ENCODE assay signal across 8 cellular contexts in the genomic region with DNA sequence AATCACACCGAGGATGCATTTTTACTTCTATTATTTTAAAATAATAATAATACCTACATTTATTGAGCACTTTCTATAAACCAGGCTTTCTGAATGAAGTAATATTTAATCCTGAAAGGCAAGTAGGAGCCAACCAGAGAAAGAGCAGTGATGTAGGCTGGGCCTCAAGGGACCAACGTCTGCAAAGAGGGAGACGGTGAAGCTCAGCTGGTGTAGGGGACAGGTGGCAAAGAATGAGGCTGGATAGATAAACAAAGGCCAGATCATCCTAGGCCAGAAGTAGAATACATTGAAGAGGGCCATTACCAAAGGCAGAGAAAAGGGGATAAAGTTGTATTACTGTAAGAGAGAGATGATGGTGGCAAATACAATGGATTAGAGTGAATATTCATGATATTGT. TPM values are rescaled to one million over a fixed set of nuclear protein-coding genes. Genes with fewer than 3 reads are reported as not detected.
DNase-seq lines count a peak whose midpoint lies in the region; ATAC-seq and TF ChIP-seq lines count a peak whose summit lies in the region.

No MANE protein-coding gene starts in this region.

- H3K36me3 ChIP-seq in adipocyte (ENCODE audit: control insufficient read depth, insufficient read depth, low read length, severe bottlenecking), result peaks cover under 1% of the 10 kb centered on the region

- no peak for DNase-seq in stimulated activated naive CD8-positive, alpha-beta T cell treated with anti-CD3 and anti-CD28 coated beads, Interleukin-15, Interleukin-2, amounts not matched to agents 100 U/mL and 50 U/mL, for 24 hours
- DNase-seq in adipocyte (ENCODE audit: low read depth), result no peak
- no peak for DNase-seq in mesothelial cell of epicardium (ENCODE audit: low spot score in 2 of 2, unreplicated experiment in 2 of 2)
- DNase-seq in sciatic nerve (ENCODE audit: low spot score), result no peak
- no peak for DNase-seq in anterior cingulate cortex (lab: John Stamatoyannopoulos, UW)

- peak overlapping the region; percentile 97 for H3K4me3 Mint-ChIP-seq in stimulated activated naive CD8-positive, alpha-beta T cell treated with anti-CD3 and anti-CD28 coated beads, Interleukin-15, Interleukin-2, amounts not matched to agents 100 ng/mL and 50 ng/mL, for 24 hours
- peak overlapping the region; percentile 88 for H3K4me3 Mint-ChIP-seq in mesothelial cell of epicardium

- peaks cover 30% of the 10 kb centered on the region for H3K36me3 Mint-ChIP-seq in stimulated activated naive CD8-positive, alpha-beta T cell treated with anti-CD3 and anti-CD28 coated beads, Interleukin-15, Interleukin-2, amounts not matched to agents 100 ng/mL and 50 ng/mL, for 24 hours (ENCODE audit: low read depth)
- peaks cover 5% of the 10 kb centered on the region for H3K36me3 Mint-ChIP-seq in mesothelial cell of epicardium

- no peak for ATAC-seq in stimulated activated naive CD8-positive, alpha-beta T cell treated with anti-CD3 and anti-CD28 coated beads, Interleukin-15, Interleukin-2, amounts not matched to agents 100 U/mL and 50 U/mL, for 24 hours
- no peak for ATAC-seq in sciatic nerve
- ATAC-seq in GM21423 (IDR thresholded peaks at IDR 0.05; ENCODE audit: unreplicated experiment), result no peak
- ATAC-seq in HG03196 (IDR thresholded peaks at IDR 0.05; ENCODE audit: unreplicated experiment), result no peak

- peak overlapping the region; percentile 98 for H3K4me3 ChIP-seq in adipocyte (ENCODE audit: low read length)

- peaks cover 15% of the 10 kb centered on the region for H3K4me1 ChIP-seq in adipocyte (ENCODE audit: control insufficient read depth, insufficient read depth, low read length)

- TF ChIP-seq CTCF in mesothelial cell of epicardium (IDR thresholded peaks at IDR 0.05; ENCODE audit: unreplicated experiment), result no peak

- H3K9me3 Mint-ChIP-seq in stimulated activated naive CD8-positive, alpha-beta T cell treated with anti-CD3 and anti-CD28 coated beads, Interleukin-15, Interleukin-2, amounts not matched to agents 100 ng/mL and 50 ng/mL, for 24 hours, result peaks cover 4% of the 10 kb centered on the region
- H3K9me3 Mint-ChIP-seq in mesothelial cell of epicardium, result peaks cover 7% of the 10 kb centered on the region

- no peaks in the 10 kb centered on the region for H3K9me3 ChIP-seq in adipocyte (ENCODE audit: control insufficient read depth, low read length)

- peak overlapping the region; percentile 96 for H3K9ac ChIP-seq in adipocyte (ENCODE audit: low read length)

- intact Hi-C loops in sciatic nerve (cut with DNase I), result no loop called here

- H3K27me3 ChIP-seq in adipocyte (replicated peaks; ENCODE audit: control insufficient read depth, insufficient read depth, low read length), result no peaks in the 10 kb centered on the region

- peaks cover 4% of the 10 kb centered on the region for H3K27me3 Mint-ChIP-seq in stimulated activated naive CD8-positive, alpha-beta T cell treated with anti-CD3 and anti-CD28 coated beads, Interleukin-15, Interleukin-2, amounts not matched to agents 100 ng/mL and 50 ng/mL, for 24 hours
- no peaks in the 10 kb centered on the region for H3K27me3 Mint-ChIP-seq in mesothelial cell of epicardium (ENCODE audit: low read depth)

- H3K4me1 Mint-ChIP-seq in stimulated activated naive CD8-positive, alpha-beta T cell treated with anti-CD3 and anti-CD28 coated beads, Interleukin-15, Interleukin-2, amounts not matched to agents 100 ng/mL and 50 ng/mL, for 24 hours (ENCODE audit: low read depth), result peaks cover 44% of the 10 kb centered on the region
- peaks cover 5% of the 10 kb centered on the region for H3K4me1 Mint-ChIP-seq in mesothelial cell of epicardium

- peak overlapping the region; percentile 99 for H3K27ac Mint-ChIP-seq in stimulated activated naive CD8-positive, alpha-beta T cell treated with anti-CD3 and anti-CD28 coated beads, Interleukin-15, Interleukin-2, amounts not matched to agents 100 ng/mL and 50 ng/mL, for 24 hours
- peak overlapping the region; percentile 97 for H3K27ac Mint-ChIP-seq in mesothelial cell of epicardium

RNA-seq across cellular contexts. Expression of a gene that starts 0.8 kb away (rescaled TPM):
- 31.0 to 31.9 TPM (median 31.4 TPM) in 3 replicates for total RNA-seq in mesothelial cell of epicardium
- total RNA-seq in sciatic nerve, result 99.3 TPM

RNA-seq across cellular contexts. Expression of a gene that starts 18.4 kb away (rescaled TPM):
- total RNA-seq in mesothelial cell of epicardium (1.5 to 2.2 TPM (median 1.9 TPM) in 3 replicates), sciatic nerve (19.3 TPM)

RNA-seq across cellular contexts. Expression of a gene that starts 40.1 kb away (rescaled TPM):
- total RNA-seq in mesothelial cell of epicardium, result 21.0 to 22.8 TPM (median 22.8 TPM) in 3 replicates
- total RNA-seq in sciatic nerve, result 21.4 TPM
